27 cellular contexts compared by ENCODE assay signal in the genomic region with DNA sequence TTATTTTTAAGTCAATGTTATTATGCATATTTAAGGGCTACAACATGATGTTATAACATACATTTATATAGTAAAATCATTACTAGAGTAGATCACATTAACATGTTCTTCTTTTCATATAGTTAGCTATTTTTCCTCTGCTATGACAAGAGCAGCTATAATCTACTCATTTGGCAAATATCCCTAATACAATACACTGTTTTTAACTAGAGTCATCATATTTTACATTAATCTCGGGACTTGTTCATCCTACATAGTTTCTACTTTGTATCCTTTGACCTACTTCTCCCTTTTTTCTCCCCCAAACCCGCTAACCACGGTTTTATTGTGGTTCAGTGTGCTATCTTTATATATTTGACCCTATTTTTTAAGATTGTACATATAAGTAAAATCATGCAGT.
"Had no signal": no experiment of that assay in that cellular context is flagged by ENCODE, and none has a peak within 500 bp of the region (broad histone marks: within the 10 kb centered on the region; RNA-seq: fewer than 3 reads in every experiment).

No MANE protein-coding gene starts in this region.

- H3K27me3 ChIP-seq: stomach, suprapubic skin, testis, thyroid gland, tibial artery, tibial nerve, transverse colon, upper lobe of left lung, upper lobe of right lung, uterus, vagina had no signal

- H3K36me3 ChIP-seq: stomach, suprapubic skin, thoracic aorta, thyroid gland, tibial artery, tibial nerve, transverse colon, upper lobe of left lung, upper lobe of right lung, uterus, vagina had no signal

- H3K4me3 ChIP-seq: stomach, suprapubic skin, testis, thoracic aorta, thyroid gland, tibial artery, tibial nerve, transverse colon, upper lobe of left lung, upper lobe of right lung, uterus, vagina had no signal

- DNase-seq: stimulated activated CD4-positive, alpha-beta T cell treated with anti-CD3 and anti-CD28 coated beads, Interleukin-2, amount 100 ng/mL, for 48 hours; stimulated activated CD4-positive, alpha-beta T cell treated with anti-CD3 and anti-CD28 coated beads, Interleukin-4, amount 100 ng/mL, for 1 hour; stimulated activated CD4-positive, alpha-beta T cell treated with anti-CD3 and anti-CD28 coated beads, Interleukin-4, amount 100 ng/mL, for 24 hours; stimulated activated CD4-positive, alpha-beta T cell treated with anti-CD3 and anti-CD28 coated beads, Interleukin-4, amount 100 ng/mL, for 4 hours; stimulated activated CD8-positive, alpha-beta memory T cell treated with anti-CD3 and anti-CD28 coated beads, Interleukin-4, amount 100 ng/mL, for 48 hours; stimulated activated naive B cell treated with anti-CD40 and anti-IgM and Interleukin-4, amounts not matched to agents 10 μg/mL and 1 μg/mL and 100 μg/mL, for 72 hours; stimulated activated naive CD4-positive, alpha-beta T cell; stimulated activated naive CD4-positive, alpha-beta T cell treated with Interleukin-2 at 50 U/mL for 16 hours; stimulated activated naive CD8-positive, alpha-beta T cell treated with anti-CD3 and anti-CD28 coated beads, Interleukin-15, amount 100 ng/mL, for 72 hours; stimulated activated naive CD8-positive, alpha-beta T cell treated with anti-CD3 and anti-CD28 coated beads, Interleukin-15, Interleukin-2, amounts not matched to agents 100 U/mL and 50 U/mL, for 24 hours; stomach; substantia nigra; testis; thyroid gland; tibial artery; transverse colon; trophoblast cell; upper lobe of left lung; upper lobe of right lung; uterus had no signal

- ATAC-seq: stimulated activated effector memory CD8-positive, alpha-beta T cell treated with anti-CD3 and anti-CD28 coated beads, Interleukin-12 subunit alpha, Interleukin-12 subunit beta, amount 100 ng/mL, for 72 hours; stimulated activated memory B cell treated with anti-CD40 and anti-IgM and Interleukin-4, amounts not matched to agents 10 μg/mL and 1 μg/mL and 100 μg/mL, for 72 hours; stimulated activated naive B cell treated with anti-CD40 and anti-IgM and Interleukin-4, amounts not matched to agents 10 μg/mL and 1 μg/mL and 100 μg/mL, for 72 hours; stimulated activated naive CD8-positive, alpha-beta T cell treated with anti-CD3 and anti-CD28 coated beads, Interleukin-15, amount 100 ng/mL, for 72 hours; stimulated activated naive CD8-positive, alpha-beta T cell treated with anti-CD3 and anti-CD28 coated beads, Interleukin-15, Interleukin-2, amounts not matched to agents 100 U/mL and 50 U/mL, for 24 hours; upper lobe of right lung had no signal

- FAIRE-seq: urothelium cell line had no signal

- H3K27ac ChIP-seq: stomach, suprapubic skin, testis, thoracic aorta, thyroid gland, tibial artery, tibial nerve, transverse colon, upper lobe of left lung, upper lobe of right lung, uterus, vagina had no signal

- H3K4me1 ChIP-seq: stomach, suprapubic skin, testis, thyroid gland, tibial artery, tibial nerve, transverse colon, upper lobe of left lung, upper lobe of right lung, uterus, vagina had no signal

- H3K9me3 ChIP-seq: stomach, suprapubic skin, testis, thoracic aorta, thyroid gland, transverse colon, upper lobe of left lung, upper lobe of right lung, uterus, vagina had no signal
